ENCODE assay signal across 22 cellular contexts in genomic region chr5:132303589-132303988, GRCh38.
"Had no signal": no experiment of that assay in that cellular context is flagged by ENCODE, and none has a peak within 500 bp of the region (broad histone marks: within the 10 kb centered on the region; RNA-seq: fewer than 3 reads in every experiment).

No MANE protein-coding gene starts in this region.

- DNase-seq: colonic mucosa; dermis blood vessel endothelial cell; erythroblast; kidney; left cardiac atrium; left ventricle myocardium inferior; lower lobe of right lung; mesenchymal stem cell; midbrain; ovary; right cardiac atrium; stimulated activated CD4-positive, alpha-beta T cell treated with anti-CD3 and anti-CD28 coated beads, Interleukin-4, amount 100 ng/mL, for 1 hour; stimulated activated CD8-positive, alpha-beta memory T cell treated with anti-CD3 and anti-CD28 coated beads, Interleukin-4, amount 100 ng/mL, for 48 hours; substantia nigra; transverse colon had no signal

- ATAC-seq: left cardiac atrium; lower lobe of right lung; right cardiac atrium; stimulated activated memory B cell treated with anti-CD40 and anti-IgM and Interleukin-4, amounts not matched to agents 10 μg/mL and 1 μg/mL and 100 μg/mL, for 72 hours had no signal

- H3K27ac ChIP-seq: colonic mucosa, hepatocyte, left ventricle myocardium inferior, lower lobe of right lung, ovary, thoracic aorta, transverse colon had no signal

- H3K27ac Mint-ChIP-seq: nephron; stimulated activated memory B cell treated with anti-CD40 and anti-IgM and Interleukin-4, amounts not matched to agents 10 μg/mL and 1 μg/mL and 100 μg/mL, for 72 hours; stimulated activated naive CD8-positive, alpha-beta T cell treated with anti-CD3 and anti-CD28 coated beads, Interleukin-15, Interleukin-2, amounts not matched to agents 100 ng/mL and 50 ng/mL, for 24 hours had no signal

- FAIRE-seq: endothelial cell of umbilical vein, kidney had no signal

- H3K4me3 Mint-ChIP-seq: nephron; stimulated activated memory B cell treated with anti-CD40 and anti-IgM and Interleukin-4, amounts not matched to agents 10 μg/mL and 1 μg/mL and 100 μg/mL, for 72 hours; stimulated activated naive CD8-positive, alpha-beta T cell treated with anti-CD3 and anti-CD28 coated beads, Interleukin-15, Interleukin-2, amounts not matched to agents 100 ng/mL and 50 ng/mL, for 24 hours had no signal

- H3K27me3 ChIP-seq: colonic mucosa, hepatocyte, ovary, transverse colon had no signal

- H3K27me3 Mint-ChIP-seq: stimulated activated memory B cell treated with anti-CD40 and anti-IgM and Interleukin-4, amounts not matched to agents 10 μg/mL and 1 μg/mL and 100 μg/mL, for 72 hours; stimulated activated naive CD8-positive, alpha-beta T cell treated with anti-CD3 and anti-CD28 coated beads, Interleukin-15, Interleukin-2, amounts not matched to agents 100 ng/mL and 50 ng/mL, for 24 hours had no signal

- H3K4me1 Mint-ChIP-seq: nephron; stimulated activated memory B cell treated with anti-CD40 and anti-IgM and Interleukin-4, amounts not matched to agents 10 μg/mL and 1 μg/mL and 100 μg/mL, for 72 hours had no signal

- H3K4me1 ChIP-seq: lower lobe of right lung had no signal

- H3K4me3 ChIP-seq: colonic mucosa, hepatocyte, left ventricle myocardium inferior, lower lobe of right lung, ovary, smooth muscle cell, thoracic aorta, transverse colon had no signal

- H3K4me2 ChIP-seq: hepatocyte, smooth muscle cell had no signal

- H3K9me3 ChIP-seq: ovary, transverse colon had no signal

- H2AFZ ChIP-seq: hepatocyte had no signal

- H3K79me2 ChIP-seq: hepatocyte had no signal

- H3K36me3 ChIP-seq: colonic mucosa, left ventricle myocardium inferior, lower lobe of right lung, ovary, thoracic aorta, transverse colon had no signal
